Comparison of ENCODE assay signal across 12 cellular contexts in the genomic region with DNA sequence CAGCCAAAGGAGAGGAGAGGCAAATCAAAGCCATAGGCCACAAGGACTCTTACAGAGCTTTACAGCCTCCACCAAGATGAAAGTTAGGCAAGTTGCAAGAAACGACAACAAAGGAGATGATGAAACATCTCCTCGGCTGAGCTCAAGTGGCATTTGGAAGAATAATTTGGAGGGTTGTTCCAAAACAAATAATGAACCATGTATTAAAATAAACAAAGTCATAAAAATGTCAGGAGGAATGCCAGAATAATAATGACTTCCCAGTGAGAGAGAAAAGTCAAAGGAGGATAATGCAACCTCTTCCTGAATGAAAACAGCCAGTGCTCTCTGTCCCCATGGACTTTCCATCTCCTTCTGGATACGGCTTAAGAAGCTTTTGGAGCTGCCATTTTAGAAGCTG.
DNase-seq lines count a peak whose midpoint lies in the region; ATAC-seq, FAIRE-seq and TF ChIP-seq lines count a peak whose summit lies in the region.
"Had no signal": no experiment of that assay in that cellular context is flagged by ENCODE, and none has a peak within 500 bp of the region (broad histone marks: within the 10 kb centered on the region; RNA-seq: fewer than 3 reads in every experiment).

No MANE protein-coding gene starts in this region.

- WGBS in right cardiac atrium, result 43% methylated on average over 3 of the region's 3 CpGs
- WGBS in aorta, 2 donors, result 4% methylated on average over 3 of the region's 3 CpGs

- H3K4me1 Mint-ChIP-seq in astrocyte (ENCODE audit: low read depth, unreplicated experiment), result no peaks in the 10 kb centered on the region
- H3K4me1 Mint-ChIP-seq: CD4-positive, CD25-positive, alpha-beta regulatory T cell had no signal

- no peak overlapping the region for H3K27ac Mint-ChIP-seq in astrocyte (ENCODE audit: unreplicated experiment)
- H3K27ac Mint-ChIP-seq: CD4-positive, CD25-positive, alpha-beta regulatory T cell had no signal

- H3K4me1 ChIP-seq in right cardiac atrium (ENCODE audit: control insufficient read depth, insufficient read depth, low read length) (no peaks in the 10 kb centered on the region), astrocyte (ENCODE audit: insufficient read depth, low read length) (peaks cover 7% of the 10 kb centered on the region), aorta (ENCODE audit: control insufficient read depth in 1 of 2, insufficient read depth in 2 of 2, low read length in 2 of 2) (peaks cover 3 to 4% of the 10 kb centered on the region in 2 donors)

- ATAC-seq in right cardiac atrium (peak; percentile 57 to 60), Right ventricle myocardium inferior (no peak), aorta (ENCODE audit: low FRiP score) (peak; percentile 83)

- H3K4me3 Mint-ChIP-seq in astrocyte (ENCODE audit: unreplicated experiment), result no peak overlapping the region
- H3K4me3 Mint-ChIP-seq: CD4-positive, CD25-positive, alpha-beta regulatory T cell had no signal

- H3K9ac ChIP-seq in astrocyte (ENCODE audit: low read length), result peak overlapping the region; percentile 14

- peak; percentile 65 for FAIRE-seq in astrocyte (lab: Jason Lieb, UNC)
- FAIRE-seq in urothelium cell line (lab: Jason Lieb, UNC), result no peak

- no peaks in the 10 kb centered on the region for H4K20me1 ChIP-seq in astrocyte (ENCODE audit: insufficient read depth, low read length)

- no peaks in the 10 kb centered on the region for H3K9me3 Mint-ChIP-seq in astrocyte (ENCODE audit: unreplicated experiment)

- no peaks in the 10 kb centered on the region for H3K9me3 ChIP-seq in right cardiac atrium (ENCODE audit: control insufficient read depth, low read length)
- no peaks in the 10 kb centered on the region for H3K9me3 ChIP-seq in astrocyte (ENCODE audit: insufficient read depth, low read depth, low read length)
- no peaks in the 10 kb centered on the region for H3K9me3 ChIP-seq in aorta (ENCODE audit: control insufficient read depth, low read length)
- H3K9me3 ChIP-seq: neutrophil had no signal

- H3K27ac ChIP-seq in right cardiac atrium (ENCODE audit: low read length) (no peak overlapping the region), astrocyte (ENCODE audit: low read depth, low read length) (no peak overlapping the region), aorta (ENCODE audit: low read depth in 1 of 2, low read length in 2 of 2) (no peak overlapping the region)
- H3K27ac ChIP-seq: neutrophil had no signal

- intact Hi-C loops in right cardiac atrium (cut with DNase I), result no loop called here
- intact Hi-C loops in Right ventricle myocardium inferior (cut with DNase I), result no loop called here
- intact Hi-C loops in aorta (cut with DNase I), result no loop called here

- H3K4me2 ChIP-seq in astrocyte (ENCODE audit: low read length), result peak overlapping the region; percentile 55

- H3K36me3 ChIP-seq in astrocyte (ENCODE audit: insufficient read depth, low read length) (no peaks in the 10 kb centered on the region), aorta (ENCODE audit: control insufficient read depth in 1 of 2, insufficient read depth in 2 of 2, low read length in 1 of 2) (no peaks in the 10 kb centered on the region)
- H3K36me3 ChIP-seq: neutrophil had no signal

- H3K79me2 ChIP-seq in astrocyte (ENCODE audit: insufficient read depth, low read length), result no peaks in the 10 kb centered on the region

- no peak for TF ChIP-seq CTCF in astrocyte (IDR thresholded peaks at IDR 0.05; ENCODE audit: insufficient read depth, low read depth, low read length)

- H3K36me3 Mint-ChIP-seq in astrocyte (ENCODE audit: low read depth, unreplicated experiment), result no peaks in the 10 kb centered on the region
- H3K36me3 Mint-ChIP-seq: CD4-positive, CD25-positive, alpha-beta regulatory T cell had no signal

- H3K4me3 ChIP-seq in right cardiac atrium (ENCODE audit: low read length) (no peak overlapping the region), astrocyte (ENCODE audit: insufficient read depth, low read depth, low read length) (no peak overlapping the region), aorta (ENCODE audit: low read length in 2 of 2) (no peak overlapping the region)

- peak overlapping the region; percentile 48 for H2AFZ ChIP-seq in astrocyte (ENCODE audit: low read depth, low read length)

- no peaks in the 10 kb centered on the region for H3K27me3 ChIP-seq in right cardiac atrium (ENCODE audit: control insufficient read depth, insufficient read depth)
- peaks cover 4% of the 10 kb centered on the region for H3K27me3 ChIP-seq in astrocyte (ENCODE audit: insufficient read depth, low read length)
- no peaks in the 10 kb centered on the region for H3K27me3 ChIP-seq in aorta (ENCODE audit: control insufficient read depth in 1 of 2, insufficient read depth in 2 of 2, low read length in 1 of 2)
- H3K27me3 ChIP-seq: neutrophil had no signal

- no peak for DNase-seq in right cardiac atrium
- no peak for DNase-seq in Right ventricle myocardium inferior (ENCODE audit: missing footprints)
- DNase-seq in astrocyte (ENCODE audit: low read depth), result peak; percentile 66
- DNase-seq in kidney tubule cell (ENCODE audit: low spot score), result peak; percentile 5
- DNase-seq in aorta, result no peak
- no peak for DNase-seq in activated T-cell treated with anti-CD3 and anti-CD28 coated beads, Interleukin-2, amount 50 U/mL, for 1 hour
- DNase-seq in urothelium cell line (ENCODE audit: low spot score), result no peak
- DNase-seq in KG1 (lab: John Stamatoyannopoulos, UW), result no peak
- DNase-seq: CD4-positive, CD25-positive, alpha-beta regulatory T cell; central memory CD4-positive, alpha-beta T cell; SW 1271 had no signal

- H3K27me3 Mint-ChIP-seq in astrocyte (ENCODE audit: low read depth, unreplicated experiment), result peaks cover 4% of the 10 kb centered on the region
- H3K27me3 Mint-ChIP-seq: CD4-positive, CD25-positive, alpha-beta regulatory T cell had no signal

Comparison
In these comparisons a context has a peak if more than half of its experiments do, and no peak if none do; other contexts are left out.
1. DNase-seq: peak in astrocyte (single experiment) and kidney tubule cell (single experiment); none in right cardiac atrium (0 of 3), Right ventricle myocardium inferior (single experiment), aorta (0 of 2), activated T-cell treated with anti-CD3 and anti-CD28 coated beads, Interleukin-2, amount 50 U/mL, for 1 hour (single experiment), urothelium cell line (single experiment) and KG1 (single experiment).